In genomic region chr3:157819826-157820517, GRCh38 we compare ENCODE assay signal across 26 cellular contexts.
DNase-seq lines count a peak whose midpoint lies in the region; ATAC-seq, FAIRE-seq and TF ChIP-seq lines count a peak whose summit lies in the region.
"Had no signal": no experiment of that assay in that cellular context is flagged by ENCODE, and none has a peak within 500 bp of the region (broad histone marks: within the 10 kb centered on the region; RNA-seq: fewer than 3 reads in every experiment).

No MANE protein-coding gene starts in this region.

- H3K4me3 ChIP-seq in left ventricle myocardium inferior (no peak overlapping the region), endodermal cell (ENCODE audit: low read length) (no peak overlapping the region), kidney (ENCODE audit: low read length in 2 of 2) (no peak overlapping the region)
- H3K4me3 ChIP-seq: SJSA1 had no signal

- no peak overlapping the region for H3K4me3 Mint-ChIP-seq in endodermal cell
- H3K4me3 Mint-ChIP-seq: CD14-positive monocyte; CD8-positive, alpha-beta memory T cell had no signal

- POLR2A ChIA-PET in RWPE1 (lab: Yijun Ruan, JAX; ENCODE audit: low non-redundant PET) = no interaction called here

- DNase-seq in Right ventricle myocardium superior (no peak), left ventricle myocardium inferior (no peak), endodermal cell (no peak), iPS-NIHi7 (ENCODE audit: extremely low spot score) (peak; percentile 16), sciatic nerve (ENCODE audit: low spot score) (no peak), kidney (no peak), RWPE1 (ENCODE audit: low spot score) (no peak)
- no peak for DNase-seq in activated CD4-positive, alpha-beta T cell treated with anti-CD3 and anti-CD28 coated beads for 1 hour
- DNase-seq: BE2C; CD8-positive, alpha-beta memory T cell; DMS 273 treated with DMSO at 0.1 percent for 48 hours; DMS79; EL; GF-D8; NCI-H1048; NCI-H1417 treated with DMSO at 0.1 percent for 48 hours; NCI-H1694 treated with DMSO at 0.1 percent for 48 hours; NCI-H2081 treated with DMSO at 0.1 percent for 48 hours; NCI-H2171 treated with DMSO at 0.1 percent for 48 hours; NCI-H524 treated with DMSO at 0.1 percent for 48 hours; NCI-H774 had no signal

- H3K9me3 ChIP-seq in left ventricle myocardium inferior (replicated peaks) (no peaks in the 10 kb centered on the region), endodermal cell (ENCODE audit: control insufficient read depth, low read length) (no peaks in the 10 kb centered on the region), kidney (ENCODE audit: control insufficient read depth in 1 of 2, low read length in 2 of 2) (no peaks in the 10 kb centered on the region)
- H3K9me3 ChIP-seq: BE2C, SJSA1 had no signal

- CTCF ChIA-PET in RWPE1 (lab: Yijun Ruan, JAX) = interaction anchor here (0.6 kb wide), 1 partner anchor 20 kb away, joined by 3 read pairs; no protein-coding TSS in a partner anchor

- peaks cover 13% of the 10 kb centered on the region for H3K4me1 Mint-ChIP-seq in endodermal cell
- H3K4me1 Mint-ChIP-seq: CD14-positive monocyte; CD8-positive, alpha-beta memory T cell had no signal

- H3K27me3 ChIP-seq in left ventricle myocardium inferior (ENCODE audit: low read depth) (no peaks in the 10 kb centered on the region), endodermal cell (ENCODE audit: control insufficient read depth, insufficient read depth, low read length, poor library complexity, severe bottlenecking) (no peaks in the 10 kb centered on the region)
- H3K27me3 ChIP-seq: BE2C, SJSA1 had no signal

- no peaks in the 10 kb centered on the region for H3K36me3 Mint-ChIP-seq in endodermal cell (ENCODE audit: low read depth)
- H3K36me3 Mint-ChIP-seq: CD14-positive monocyte; CD8-positive, alpha-beta memory T cell had no signal

- no peaks in the 10 kb centered on the region for H3K27me3 Mint-ChIP-seq in endodermal cell (ENCODE audit: insufficient read depth)
- H3K27me3 Mint-ChIP-seq: CD8-positive, alpha-beta memory T cell had no signal

- H3K27ac Mint-ChIP-seq in endodermal cell = peak overlapping the region; percentile 16
- H3K27ac Mint-ChIP-seq: CD14-positive monocyte; CD8-positive, alpha-beta memory T cell had no signal

- intact Hi-C loops in Right ventricle myocardium superior (cut with DNase I) = no loop called here
- intact Hi-C loops in left ventricle myocardium inferior (cut with micrococcal nuclease) = no loop called here
- intact Hi-C loops in sciatic nerve (cut with DNase I) = no loop called here
- intact Hi-C loops in kidney (cut with DNase I) = no loop called here

- 92% methylated on average over 2 of the region's 2 CpGs; no CpG with 5 or more reads in 1 of the 2 experiments for WGBS in endodermal cell (ENCODE audit: insufficient coverage in 1 of 2, insufficient read length in 1 of 2), 2 experiments

- H3K9me3 Mint-ChIP-seq in endodermal cell = no peaks in the 10 kb centered on the region

- H3K36me3 ChIP-seq in left ventricle myocardium inferior (no peaks in the 10 kb centered on the region), endodermal cell (ENCODE audit: control insufficient read depth, insufficient read depth, low read length) (no peaks in the 10 kb centered on the region), kidney (ENCODE audit: control insufficient read depth in 1 of 2, insufficient read depth in 2 of 2, low read length in 2 of 2) (no peaks in the 10 kb centered on the region)
- H3K36me3 ChIP-seq: BE2C, SJSA1 had no signal

- TF ChIP-seq CTCF in left ventricle myocardium inferior (IDR thresholded peaks at IDR 0.05; ENCODE audit: borderline replicate concordance) = no peak
- no peak for TF ChIP-seq CTCF in endodermal cell (conservative IDR thresholded peaks at IDR 0.05)
- no peak for TF ChIP-seq CTCF in kidney (IDR thresholded peaks at IDR 0.05; ENCODE audit: borderline replicate concordance, extremely low read depth, insufficient read depth)
- no peak for TF ChIP-seq CTCF in RWPE1 (conservative IDR thresholded peaks at IDR 0.05; ENCODE audit: low read depth)

- FAIRE-seq in kidney (lab: Jason Lieb, UNC) = no peak
- FAIRE-seq: GM12891 had no signal

- H3K4me1 ChIP-seq in left ventricle myocardium inferior = no peaks in the 10 kb centered on the region
- H3K4me1 ChIP-seq in endodermal cell (ENCODE audit: control insufficient read depth, insufficient read depth, low read length) = no peaks in the 10 kb centered on the region
- no peaks in the 10 kb centered on the region for H3K4me1 ChIP-seq in kidney (ENCODE audit: control insufficient read depth in 1 of 2, insufficient read depth in 1 of 2, low read depth in 1 of 2, low read length in 2 of 2)
- H3K4me1 ChIP-seq: SJSA1 had no signal

- ATAC-seq in Right ventricle myocardium superior (ENCODE audit: poor library complexity) (peak; percentile 48), sciatic nerve (peak; percentile 80)

- H3K9ac ChIP-seq in endodermal cell (ENCODE audit: extremely low read depth, low read length, poor library complexity, severe bottlenecking) (no peak overlapping the region), kidney (ENCODE audit: low read length in 2 of 2) (no peak overlapping the region)

- H3K27ac ChIP-seq in left ventricle myocardium inferior (replicated peaks) (no peak overlapping the region), endodermal cell (ENCODE audit: low read depth, low read length) (no peak overlapping the region), kidney (ENCODE audit: low read depth in 2 of 2, low read length in 2 of 2) (no peak overlapping the region), RWPE1 (no peak overlapping the region)
- H3K27ac ChIP-seq: 22Rv1, HL-60, SJSA1 had no signal
